25 cellular contexts compared by ENCODE assay signal in genomic region chr7:46832136-46832535, GRCh38.
DNase-seq lines count a peak whose midpoint lies in the region; FAIRE-seq and TF ChIP-seq lines count a peak whose summit lies in the region.
"Had no signal": no experiment of that assay in that cellular context is flagged by ENCODE, and none has a peak within 500 bp of the region (broad histone marks: within the 10 kb centered on the region; RNA-seq: fewer than 3 reads in every experiment).

No MANE protein-coding gene starts in this region.

- H3K23ac ChIP-seq in trophoblast cell (ENCODE audit: low read length) = no peak overlapping the region

- no CpG with 5 or more reads among the region's 2 CpGs for WGBS in trophoblast cell (ENCODE audit: extremely low coverage, insufficient coverage, insufficient read length)

- no peak overlapping the region for H2BK120ac ChIP-seq in trophoblast cell (ENCODE audit: insufficient read depth, low read length, poor library complexity)

- H3K14ac ChIP-seq in trophoblast cell (ENCODE audit: low read length) = no peak overlapping the region

- no peak overlapping the region for H3K4me3 Mint-ChIP-seq in astrocyte (ENCODE audit: unreplicated experiment)
- H3K4me3 Mint-ChIP-seq: CD14-positive monocyte; CD4-positive, alpha-beta memory T cell; CD4-positive, CD25-positive, alpha-beta regulatory T cell; CD8-positive, alpha-beta memory T cell had no signal

- H3K27ac Mint-ChIP-seq in astrocyte (ENCODE audit: unreplicated experiment) = no peak overlapping the region
- H3K27ac Mint-ChIP-seq: CD14-positive monocyte; CD4-positive, alpha-beta memory T cell; CD4-positive, CD25-positive, alpha-beta regulatory T cell; CD8-positive, alpha-beta memory T cell had no signal

- H3K4me3 ChIP-seq in astrocyte (ENCODE audit: insufficient read depth, low read depth, low read length) = no peak overlapping the region
- no peak overlapping the region for H3K4me3 ChIP-seq in trophoblast cell (ENCODE audit: low read depth, low read length)
- H3K4me3 ChIP-seq: BLaER1, GM12878 had no signal

- H3K9me3 Mint-ChIP-seq in astrocyte (ENCODE audit: unreplicated experiment) = no peaks in the 10 kb centered on the region

- H3K27ac ChIP-seq in astrocyte (ENCODE audit: low read depth, low read length) = no peak overlapping the region
- no peak overlapping the region for H3K27ac ChIP-seq in trophoblast cell (ENCODE audit: low read depth, low read length)
- H3K27ac ChIP-seq: BLaER1 had no signal

- H3K36me3 ChIP-seq in astrocyte (ENCODE audit: insufficient read depth, low read length) = no peaks in the 10 kb centered on the region
- H3K36me3 ChIP-seq in trophoblast cell (ENCODE audit: control insufficient read depth in 1 of 2, insufficient read depth in 2 of 2, low read length in 2 of 2) = no peaks in the 10 kb centered on the region
- H3K36me3 ChIP-seq: BE2C, BLaER1 had no signal

- no peak overlapping the region for H3K18ac ChIP-seq in trophoblast cell (ENCODE audit: low read length)

- H2AFZ ChIP-seq in astrocyte (ENCODE audit: low read depth, low read length) (no peak overlapping the region), trophoblast cell (ENCODE audit: insufficient read depth, low read length, poor library complexity) (no peak overlapping the region)

- H2AK5ac ChIP-seq in trophoblast cell (ENCODE audit: low read length) = no peak overlapping the region

- H3K27me3 Mint-ChIP-seq in astrocyte (ENCODE audit: low read depth, unreplicated experiment) = peaks cover 1% of the 10 kb centered on the region
- H3K27me3 Mint-ChIP-seq: CD4-positive, alpha-beta memory T cell; CD4-positive, CD25-positive, alpha-beta regulatory T cell; CD8-positive, alpha-beta memory T cell had no signal

- peaks cover 5% of the 10 kb centered on the region for H3K4me1 Mint-ChIP-seq in astrocyte (ENCODE audit: low read depth, unreplicated experiment)
- H3K4me1 Mint-ChIP-seq: CD14-positive monocyte; CD4-positive, alpha-beta memory T cell; CD4-positive, CD25-positive, alpha-beta regulatory T cell; CD8-positive, alpha-beta memory T cell had no signal

- H3K27me3 ChIP-seq in astrocyte (ENCODE audit: insufficient read depth, low read length) = no peaks in the 10 kb centered on the region
- no peaks in the 10 kb centered on the region for H3K27me3 ChIP-seq in trophoblast cell (ENCODE audit: insufficient read depth, low read length)
- H3K27me3 ChIP-seq: BE2C, BLaER1 had no signal

- H3K36me3 Mint-ChIP-seq in astrocyte (ENCODE audit: low read depth, unreplicated experiment) = no peaks in the 10 kb centered on the region
- H3K36me3 Mint-ChIP-seq: CD14-positive monocyte; CD4-positive, alpha-beta memory T cell; CD4-positive, CD25-positive, alpha-beta regulatory T cell; CD8-positive, alpha-beta memory T cell had no signal

- H3K4me2 ChIP-seq in astrocyte (ENCODE audit: low read length) (no peak overlapping the region), trophoblast cell (ENCODE audit: low read length) (no peak overlapping the region)
- H3K4me2 ChIP-seq: BLaER1 had no signal

- no peak overlapping the region for H4K91ac ChIP-seq in trophoblast cell (ENCODE audit: low read depth, low read length)

- no peak overlapping the region for H2BK12ac ChIP-seq in trophoblast cell (ENCODE audit: low read length)

- DNase-seq in EH (ENCODE audit: low read depth) (peak; percentile 6), H54 (ENCODE audit: insufficient read length, low spot score) (no peak), astrocyte (ENCODE audit: low read depth) (peak; percentile 54), trophoblast cell (peak; percentile 51 to 83), DMS79 treated with DMSO at 0.1 percent for 48 hours (lab: John Stamatoyannopoulos, UW) (no peak), NCI-H2196 (lab: John Stamatoyannopoulos, UW; ENCODE audit: unreplicated experiment) (no peak), D341Med (ENCODE audit: low spot score) (no peak)
- no peak for DNase-seq in activated naive CD4-positive, alpha-beta T cell treated with anti-CD3 and anti-CD28 coated beads, Interleukin-2, amount 50 U/mL, for 16 hours
- DNase-seq: 8988T; ACHN; BE2C; C1 segment of cervical spinal cord; CD4-positive, alpha-beta memory T cell; CD4-positive, CD25-positive, alpha-beta regulatory T cell; CD8-positive, alpha-beta memory T cell; COR-L47; DND-41 had no signal

- H3K79me2 ChIP-seq in astrocyte (ENCODE audit: insufficient read depth, low read length) = no peaks in the 10 kb centered on the region
- H3K79me2 ChIP-seq in trophoblast cell (ENCODE audit: control insufficient read depth, insufficient read depth, low read length, poor library complexity) = no peaks in the 10 kb centered on the region

- no peak overlapping the region for H2BK5ac ChIP-seq in trophoblast cell (ENCODE audit: low read depth, low read length, poor library complexity)

- no peak overlapping the region for H4K8ac ChIP-seq in trophoblast cell (ENCODE audit: low read depth, low read length)

- TF ChIP-seq POLR2A in H54 (IDR thresholded peaks at IDR 0.05; ENCODE audit: low read depth, low read length) = no peak

- H3K79me1 ChIP-seq in trophoblast cell (ENCODE audit: low read length) = no peaks in the 10 kb centered on the region

- H3K4me1 ChIP-seq in astrocyte (ENCODE audit: insufficient read depth, low read length) (no peaks in the 10 kb centered on the region), trophoblast cell (ENCODE audit: control insufficient read depth in 1 of 2, insufficient read depth in 2 of 2, low read length in 2 of 2) (peaks cover 0 to 2% of the 10 kb centered on the region in 2 experiments)
- H3K4me1 ChIP-seq: BE2C, BLaER1 had no signal

- TF ChIP-seq CTCF in astrocyte (IDR thresholded peaks at IDR 0.05; ENCODE audit: insufficient read depth, low read depth, low read length) = no peak

- H4K12ac ChIP-seq in trophoblast cell (ENCODE audit: low read depth, low read length) = no peak overlapping the region

- H3K4ac ChIP-seq in trophoblast cell (ENCODE audit: low read depth, low read length) = no peak overlapping the region

- H3K9ac ChIP-seq in astrocyte (ENCODE audit: low read length) (no peak overlapping the region), trophoblast cell (ENCODE audit: low read length) (no peak overlapping the region)
- H3K9ac ChIP-seq: BLaER1 had no signal

- H4K20me1 ChIP-seq in astrocyte (ENCODE audit: insufficient read depth, low read length) = no peaks in the 10 kb centered on the region
- H4K20me1 ChIP-seq: BLaER1 had no signal

- H3K9me3 ChIP-seq in astrocyte (ENCODE audit: insufficient read depth, low read depth, low read length) (no peaks in the 10 kb centered on the region), trophoblast cell (ENCODE audit: insufficient read depth, low read depth, low read length) (peaks cover 3% of the 10 kb centered on the region)
- H3K9me3 ChIP-seq: BE2C had no signal

- peak; percentile 80 for FAIRE-seq in H54 (lab: Jason Lieb, UNC)
- FAIRE-seq in astrocyte (lab: Jason Lieb, UNC) = no peak
- FAIRE-seq: A204.1, D721Med, G401.6, GM12878, GM12892, GM18507 had no signal

Comparison
In these comparisons a context has a peak if more than half of its experiments do, and no peak if none do; other contexts are left out.
1. DNase-seq: peak in EH (single experiment), astrocyte (single experiment) and trophoblast cell (2 of 2); none in H54 (single experiment), activated naive CD4-positive, alpha-beta T cell treated with anti-CD3 and anti-CD28 coated beads, Interleukin-2, amount 50 U/mL, for 16 hours (single experiment), DMS79 treated with DMSO at 0.1 percent for 48 hours (single experiment), NCI-H2196 (single experiment) and D341Med (single experiment).